Comparison of ENCODE assay signal across 8 cellular contexts in genomic region chr22:49825944-49826602, GRCh38. TPM values are rescaled to one million over a fixed set of nuclear protein-coding genes. Genes with fewer than 3 reads are reported as not detected.
DNase-seq lines count a peak whose midpoint lies in the region; ATAC-seq and TF ChIP-seq lines count a peak whose summit lies in the region.

No MANE protein-coding gene starts in this region.

- peaks cover 29% of the 10 kb centered on the region for H3K36me3 Mint-ChIP-seq in activated naive CD8-positive, alpha-beta T cell treated with anti-CD3 and anti-CD28 coated beads, Interleukin-2, amount 50 U/mL, for 24 hours (ENCODE audit: low read depth)

- H3K27ac Mint-ChIP-seq in activated naive CD8-positive, alpha-beta T cell treated with anti-CD3 and anti-CD28 coated beads, Interleukin-2, amount 50 U/mL, for 24 hours = peak overlapping the region; percentile 93

- H3K4me1 Mint-ChIP-seq in activated naive CD8-positive, alpha-beta T cell treated with anti-CD3 and anti-CD28 coated beads, Interleukin-2, amount 50 U/mL, for 24 hours = peaks cover 53% of the 10 kb centered on the region

- peak overlapping the region; percentile 90 for H3K4me3 Mint-ChIP-seq in activated naive CD8-positive, alpha-beta T cell treated with anti-CD3 and anti-CD28 coated beads, Interleukin-2, amount 50 U/mL, for 24 hours

- DNase-seq in Daoy (ENCODE audit: low read depth) (peak; percentile 41), left kidney (ENCODE audit: low read depth, low spot score) (peak; percentile 14), HuH-7.5 (ENCODE audit: low spot score) (no peak), NCI-H128 (lab: John Stamatoyannopoulos, UW; ENCODE audit: unreplicated experiment) (no peak)
- peak; percentile 71 for DNase-seq in activated naive CD8-positive, alpha-beta T cell treated with anti-CD3 and anti-CD28 coated beads, Interleukin-2, amount 50 U/mL, for 24 hours
- peak in 2 of 3 donors; percentile 57 to 58 for DNase-seq in stimulated activated CD4-positive, alpha-beta T cell treated with anti-CD3 and anti-CD28 coated beads, TNF-alpha, amount 100 ng/mL, for 48 hours (ENCODE audit: low read depth in 3 of 3)

- H3K27me3 Mint-ChIP-seq in activated naive CD8-positive, alpha-beta T cell treated with anti-CD3 and anti-CD28 coated beads, Interleukin-2, amount 50 U/mL, for 24 hours = no peaks in the 10 kb centered on the region

- ATAC-seq in SK-N-SH treated with all-trans-retinoic acid at 6 μM for 48 hours = peak; percentile 42
- peak; percentile 82 for ATAC-seq in activated naive CD8-positive, alpha-beta T cell treated with anti-CD3 and anti-CD28 coated beads, Interleukin-2, amount 50 U/mL, for 24 hours
- ATAC-seq in GM19455 (IDR thresholded peaks at IDR 0.05; ENCODE audit: unreplicated experiment) = no peak

- no peaks in the 10 kb centered on the region for H3K9me3 Mint-ChIP-seq in activated naive CD8-positive, alpha-beta T cell treated with anti-CD3 and anti-CD28 coated beads, Interleukin-2, amount 50 U/mL, for 24 hours

TF ChIP-seq in SK-N-SH treated with all-trans-retinoic acid at 6 μM for 48 hours, 23 proteins besides CTCF, POLR2A, EP300 and RAD21:
- TF ChIP-seq, protein P1, sequence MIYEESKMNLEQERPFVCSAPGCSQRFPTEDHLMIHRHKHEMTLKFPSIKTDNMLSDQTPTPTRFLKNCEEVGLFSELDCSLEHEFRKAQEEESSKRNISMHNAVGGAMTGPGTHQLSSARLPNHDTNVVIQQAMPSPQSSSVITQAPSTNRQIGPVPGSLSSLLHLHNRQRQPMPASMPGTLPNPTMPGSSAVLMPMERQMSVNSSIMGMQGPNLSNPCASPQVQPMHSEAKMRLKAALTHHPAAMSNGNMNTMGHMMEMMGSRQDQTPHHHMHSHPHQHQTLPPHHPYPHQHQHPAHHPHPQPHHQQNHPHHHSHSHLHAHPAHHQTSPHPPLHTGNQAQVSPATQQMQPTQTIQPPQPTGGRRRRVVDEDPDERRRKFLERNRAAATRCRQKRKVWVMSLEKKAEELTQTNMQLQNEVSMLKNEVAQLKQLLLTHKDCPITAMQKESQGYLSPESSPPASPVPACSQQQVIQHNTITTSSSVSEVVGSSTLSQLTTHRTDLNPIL (CRISPR knock-in tag; IDR thresholded peaks at IDR 0.05; ENCODE audit: low read depth) = no peak
- TF ChIP-seq TCF4 (CRISPR knock-in tag; IDR thresholded peaks at IDR 0.05; ENCODE audit: borderline replicate concordance) (no peak), PATZ1 (CRISPR knock-in tag; IDR thresholded peaks at IDR 0.05; ENCODE audit: borderline replicate concordance) (no peak), ZC3H10 (CRISPR knock-in tag; IDR thresholded peaks at IDR 0.05) (no peak), TOX (CRISPR knock-in tag; IDR thresholded peaks at IDR 0.05; ENCODE audit: borderline replicate concordance) (no peak), ZNF70 (CRISPR knock-in tag; IDR thresholded peaks at IDR 0.05) (no peak), SNAI2 (CRISPR knock-in tag; IDR thresholded peaks at IDR 0.05) (no peak), BACH2 (CRISPR knock-in tag; IDR thresholded peaks at IDR 0.05; ENCODE audit: borderline replicate concordance) (no peak), OSR1 (CRISPR knock-in tag; IDR thresholded peaks at IDR 0.05) (no peak), ZFP30 (CRISPR knock-in tag; IDR thresholded peaks at IDR 0.05) (no peak), ZNF8 (CRISPR knock-in tag; IDR thresholded peaks at IDR 0.05) (no peak)

RNA-seq across cellular contexts. Expression of gene BRD1, which starts 1.6 kb away (rescaled TPM):
- total RNA-seq in Daoy (2014; rRNA removed; shearing (Covaris generic)) = 15.4 and 20.1 TPM in 2 replicates

RNA-seq across cellular contexts. Expression of gene ZBED4, which starts 27.6 kb away (rescaled TPM):
- total RNA-seq in Daoy (2014; rRNA removed; shearing (Covaris generic)) = 10.6 and 12.1 TPM in 2 replicates

Comparison
In these comparisons a context has a peak if more than half of its experiments do, and no peak if none do; other contexts are left out.
1. DNase-seq: peak in Daoy (single experiment), activated naive CD8-positive, alpha-beta T cell treated with anti-CD3 and anti-CD28 coated beads, Interleukin-2, amount 50 U/mL, for 24 hours (single experiment), left kidney (single experiment) and stimulated activated CD4-positive, alpha-beta T cell treated with anti-CD3 and anti-CD28 coated beads, TNF-alpha, amount 100 ng/mL, for 48 hours (2 of 3); none in HuH-7.5 (single experiment) and NCI-H128 (single experiment).